In genomic region chr11:85663080-85663729, GRCh38 we compare ENCODE assay signal across 8 cellular contexts. TPM values are rescaled to one million over a fixed set of nuclear protein-coding genes. Genes with fewer than 3 reads are reported as not detected.
DNase-seq lines count a peak whose midpoint lies in the region; ATAC-seq and TF ChIP-seq lines count a peak whose summit lies in the region.

No MANE protein-coding gene starts in this region.

- H3K27me3 Mint-ChIP-seq in activated B cell treated with CpG ODN at 0.5 μM for 24 hours = no peaks in the 10 kb centered on the region

- POLR2A ChIA-PET in activated B cell treated with CpG ODN at 0.5 μM for 24 hours (lab: Charles Lee) = interaction anchor here (0.6 to 3.3 kb wide), 4 partner anchors 10 to 36 kb away, joined by 3 to 70 read pairs (median 21); partner anchors contain the start of genes DLG2, TMEM126A and TMEM126B

- no peaks in the 10 kb centered on the region for H3K27me3 ChIP-seq in cardiac muscle cell
- H3K27me3 ChIP-seq in iPS DF 6.9 (ENCODE audit: control insufficient read depth, insufficient read depth, low read length) = no peaks in the 10 kb centered on the region
- H3K27me3 ChIP-seq in spleen (replicated peaks in 1 of 7) = no peaks in the 10 kb centered on the region

- no peak for ATAC-seq in Right ventricle myocardium superior (ENCODE audit: poor library complexity)
- no peak for ATAC-seq in activated B cell treated with CpG ODN at 0.5 μM for 24 hours (ENCODE audit: low read depth)
- no peak for ATAC-seq in HG02759 (IDR thresholded peaks at IDR 0.05; ENCODE audit: unreplicated experiment)

- H3K36me3 ChIP-seq in cardiac muscle cell (peaks cover 30% of the 10 kb centered on the region), iPS DF 6.9 (ENCODE audit: control insufficient read depth, insufficient read depth, low read length) (no peaks in the 10 kb centered on the region; the same call in 1 of the 2 replicates), spleen (peaks cover 0 to 42% (median 11%) of the 10 kb centered on the region in 6 donors)

- CTCF ChIA-PET in activated B cell treated with CpG ODN at 0.5 μM for 24 hours (lab: Charles Lee) = interaction anchor here (0.6 kb wide), 1 partner anchor 47 kb away, joined by 4 read pairs; no protein-coding TSS in a partner anchor

- peak overlapping the region; percentile 93 for H3K27ac Mint-ChIP-seq in activated B cell treated with CpG ODN at 0.5 μM for 24 hours

- H3K9me3 ChIP-seq in cardiac muscle cell (ENCODE audit: low read depth) = no peaks in the 10 kb centered on the region
- no peaks in the 10 kb centered on the region for H3K9me3 ChIP-seq in iPS DF 6.9 (ENCODE audit: control insufficient read depth, insufficient read depth, low read length)
- H3K9me3 ChIP-seq in spleen = no peaks in the 10 kb centered on the region

- no peak for TF ChIP-seq POLR2A in spleen (IDR thresholded peaks at IDR 0.05)

- H3K4me3 Mint-ChIP-seq in activated B cell treated with CpG ODN at 0.5 μM for 24 hours = peak overlapping the region; percentile 95

- no peak for TF ChIP-seq CTCF in cardiac muscle cell (IDR thresholded peaks at IDR 0.05; ENCODE audit: low read depth, low read length)
- no peak for TF ChIP-seq CTCF in activated B cell treated with CpG ODN at 0.5 μM for 24 hours (IDR thresholded peaks at IDR 0.05)
- TF ChIP-seq CTCF in spleen (IDR thresholded peaks at IDR 0.05 in 8 of 11, conservative IDR thresholded peaks at IDR 0.05 in 3 of 11) = no peak

- H3K27ac ChIP-seq in cardiac muscle cell (peak overlapping the region; percentile 96), iPS DF 6.9 (ENCODE audit: low read length) (no peak overlapping the region), spleen (peak overlapping the region; percentile 98 to 99 (median 98))

- DNase-seq in cardiac muscle cell (ENCODE audit: low read depth in 1 of 2, low spot score in 1 of 2) (no peak), Right ventricle myocardium superior (no peak), activated B cell treated with CpG ODN at 0.5 μM for 24 hours (no peak), iPS DF 6.9 (ENCODE audit: low read depth, low spot score) (no peak), spleen (no peak), epidermal melanocyte (ENCODE audit: insufficient read length, low spot score) (no peak), posterior vena cava (ENCODE audit: low spot score) (no peak)

- H3K4me1 Mint-ChIP-seq in activated B cell treated with CpG ODN at 0.5 μM for 24 hours = peaks cover 52% of the 10 kb centered on the region

- H3K36me3 Mint-ChIP-seq in activated B cell treated with CpG ODN at 0.5 μM for 24 hours (ENCODE audit: low read depth) = peaks cover 49% of the 10 kb centered on the region

- H3K4me3 ChIP-seq in cardiac muscle cell (peak overlapping the region; percentile 65), iPS DF 6.9 (ENCODE audit: low read length) (peak overlapping the region; percentile 99), spleen (peak overlapping the region; percentile 74 to 94 (median 86))

- no peaks in the 10 kb centered on the region for H3K9me3 Mint-ChIP-seq in activated B cell treated with CpG ODN at 0.5 μM for 24 hours

- intact Hi-C loops in Right ventricle myocardium superior (cut with DNase I) (no loop called here), activated B cell treated with CpG ODN at 0.5 μM for 24 hours (cut with micrococcal nuclease) (loop anchor here (1.0 to 10.0 kb wide), 4 partner anchors 8 to 538 kb away; partner anchors contain the start of gene PICALM), spleen (cut with DNase I; ENCODE audit: low total_unique reads) (no loop called here), posterior vena cava (cut with DNase I) (no loop called here)

- no CpG with 5 or more reads among the region's 10 CpGs for WGBS in iPS DF 6.9 (ENCODE audit: insufficient coverage, insufficient read length)
- 4 to 10% (median 7%) methylated on average over 10 of the region's 10 CpGs for WGBS in spleen, 5 donors

- H3K4me1 ChIP-seq in cardiac muscle cell (ENCODE audit: low read depth) = peaks cover 27% of the 10 kb centered on the region
- no peaks in the 10 kb centered on the region for H3K4me1 ChIP-seq in iPS DF 6.9 (ENCODE audit: control insufficient read depth, insufficient read depth, low read length)
- peaks cover 40 to 66% (median 60%) of the 10 kb centered on the region in 6 donors for H3K4me1 ChIP-seq in spleen

RNA-seq across cellular contexts. Expression of gene CREBZF, which starts 1.7 kb away (rescaled TPM):
- total RNA-seq in cardiac muscle cell (66.7 and 109 TPM in 2 replicates), Right ventricle myocardium superior (11.2 TPM), activated B cell treated with CpG ODN at 0.5 μM for 24 hours (46.1 and 60.3 TPM in 2 replicates), spleen (100 to 1,000 TPM in 1 of 7 donors, 10 to 100 TPM in 6; 51.4 to 111 (median 58.6) TPM), posterior vena cava (10 to 100 TPM; 31.7 to 34.5 TPM)
- polyA plus RNA-seq in cardiac muscle cell (61.7 and 74.3 TPM in 2 replicates), spleen (10 to 100 TPM; 24.3 to 40.8 (median 28.3) TPM)

RNA-seq across cellular contexts. Expression of gene TMEM126A, which starts 15.4 kb away (rescaled TPM):
- 12.9 and 13.1 TPM in 2 replicates for total RNA-seq in cardiac muscle cell
- polyA plus RNA-seq in cardiac muscle cell = 39.9 and 42.9 TPM in 2 replicates
- 76.1 TPM for total RNA-seq in Right ventricle myocardium superior
- total RNA-seq in activated B cell treated with CpG ODN at 0.5 μM for 24 hours = 31.9 and 32.7 TPM in 2 replicates
- total RNA-seq in spleen = 10 to 100 TPM; 14.6 to 21.4 (median 18.9) TPM
- polyA plus RNA-seq in spleen = 10 to 100 TPM; 39.3 to 47.6 (median 45.5) TPM
- 10 to 100 TPM; 29.6 to 30.2 TPM for total RNA-seq in posterior vena cava

RNA-seq across cellular contexts. Expression of gene CCDC89, which starts 22.8 kb away (rescaled TPM):
- total RNA-seq in cardiac muscle cell (0.21 and 0.45 TPM in 2 replicates), Right ventricle myocardium superior (0.97 TPM), activated B cell treated with CpG ODN at 0.5 μM for 24 hours (not detected in 2 replicates), spleen (1 to 10 TPM in 4 of 7 donors, under 1 TPM in 3; 0.44 to 4.3 (median 1.3) TPM), posterior vena cava (1 to 10 TPM; 1.3 to 2.5 TPM)
- polyA plus RNA-seq in cardiac muscle cell (1.1 TPM in 1 of 2 replicates, not detected in the other), spleen (under 1 TPM; 0.11 to 0.21 (median 0.16) TPM)

RNA-seq across cellular contexts. Expression of gene TMEM126B, which starts 34.8 kb away (rescaled TPM):
- total RNA-seq in cardiac muscle cell = 39.5 and 68.1 TPM in 2 replicates
- polyA plus RNA-seq in cardiac muscle cell = 69.0 and 98.2 TPM in 2 replicates
- 61.6 TPM for total RNA-seq in Right ventricle myocardium superior
- total RNA-seq in activated B cell treated with CpG ODN at 0.5 μM for 24 hours = 35.5 and 43.4 TPM in 2 replicates
- total RNA-seq in spleen = 10 to 100 TPM; 32.5 to 60.5 (median 44.4) TPM
- polyA plus RNA-seq in spleen = 10 to 100 TPM; 63.6 to 84.0 (median 80.7) TPM
- total RNA-seq in posterior vena cava = 10 to 100 TPM; 55.1 to 59.5 TPM

RNA-seq across cellular contexts. Expression of gene DLG2, which starts 36.1 kb away (rescaled TPM):
- total RNA-seq in cardiac muscle cell (6.1 and 15.9 TPM in 2 replicates), Right ventricle myocardium superior (6.1 TPM), activated B cell treated with CpG ODN at 0.5 μM for 24 hours (2.3 and 2.7 TPM in 2 replicates), spleen (10 to 100 TPM in 3 of 7 donors, 1 to 10 TPM in 4; 5.8 to 12.7 (median 9.4) TPM), posterior vena cava (10 to 100 TPM; 17.2 to 20.5 TPM)
- polyA plus RNA-seq in cardiac muscle cell (3.5 and 6.9 TPM in 2 replicates), spleen (under 1 TPM; 0.43 to 0.67 (median 0.50) TPM)
